10 cellular contexts compared by ENCODE assay signal in genomic region chr10:6237189-6237496, GRCh38.
"Had no signal": no experiment of that assay in that cellular context is flagged by ENCODE, and none has a peak within 500 bp of the region (broad histone marks: within the 10 kb centered on the region; RNA-seq: fewer than 3 reads in every experiment).

No MANE protein-coding gene starts in this region.

- H3K27ac Mint-ChIP-seq: dendritic cell treated with granulocyte-macrophage colony-stimulating factor and Interleukin-4, amounts not matched to agents 40 ng/mL and 50 ng/mL, for 4 days had no signal

- H3K27me3 ChIP-seq: ovary, SJSA1, tibial artery had no signal

- H3K4me3 Mint-ChIP-seq: dendritic cell treated with granulocyte-macrophage colony-stimulating factor and Interleukin-4, amounts not matched to agents 40 ng/mL and 50 ng/mL, for 4 days; neural crest cell had no signal

- H3K4me1 ChIP-seq: tibial artery had no signal

- H3K4me3 ChIP-seq: ovary, SJSA1, tibial artery had no signal

- H3K9me3 ChIP-seq: ovary, SJSA1, tibial artery had no signal

- DNase-seq: activated T-cell treated with anti-CD3 and anti-CD28 coated beads, Interleukin-2, amount 50 U/mL, for 48 hours; erythroblast; hippocampal formation; kidney glomerular epithelial cell; ovary; retina; tibial artery had no signal

- H3K36me3 ChIP-seq: ovary had no signal

- H3K27me3 Mint-ChIP-seq: dendritic cell treated with granulocyte-macrophage colony-stimulating factor and Interleukin-4, amounts not matched to agents 40 ng/mL and 50 ng/mL, for 4 days had no signal

- H3K27ac ChIP-seq: ovary, SJSA1, tibial artery had no signal

- H3K9me3 Mint-ChIP-seq: dendritic cell treated with granulocyte-macrophage colony-stimulating factor and Interleukin-4, amounts not matched to agents 40 ng/mL and 50 ng/mL, for 4 days had no signal
